Comparison of ENCODE assay signal across 23 cellular contexts in the genomic region with DNA sequence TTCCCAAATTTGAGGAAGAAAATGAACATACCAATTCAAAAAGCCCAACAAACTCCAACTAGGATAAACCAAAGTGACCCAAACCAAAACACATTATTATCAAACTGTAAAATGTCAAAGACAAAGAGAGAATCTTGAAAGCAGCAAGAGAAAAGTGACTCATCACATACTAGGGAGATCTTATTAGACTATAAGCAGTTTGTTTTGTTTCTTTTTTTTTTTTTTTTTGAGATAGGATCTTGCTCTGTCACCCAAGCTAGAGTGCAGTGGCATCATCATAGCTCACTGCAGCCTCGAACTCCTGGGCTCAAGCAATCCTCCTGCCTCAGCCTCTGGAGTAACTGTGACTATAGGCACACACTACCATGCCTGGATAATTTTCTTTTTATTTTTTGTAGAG. TPM values are rescaled to one million over a fixed set of nuclear protein-coding genes. Genes with fewer than 3 reads are reported as not detected.
DNase-seq lines count a peak whose midpoint lies in the region; ATAC-seq, FAIRE-seq and TF ChIP-seq lines count a peak whose summit lies in the region.
"Had no signal": no experiment of that assay in that cellular context is flagged by ENCODE, and none has a peak within 500 bp of the region (broad histone marks: within the 10 kb centered on the region; RNA-seq: fewer than 3 reads in every experiment).

No MANE protein-coding gene starts in this region.

- H3K79me2 ChIP-seq in K562 (ENCODE audit: control insufficient read depth, insufficient read depth, low read length), result no peaks in the 10 kb centered on the region

- in situ Hi-C loops in K562 (cut with MboI), result no loop called here

- no peak for TF ChIP-seq POLR2A in K562 (conservative IDR thresholded peaks at IDR 0.05)

- no peaks in the 10 kb centered on the region for H3K4me1 ChIP-seq in HEK293 (ENCODE audit: control insufficient read depth, insufficient read depth, low read length)
- H3K4me1 ChIP-seq in K562 (replicated peaks in 1 of 2; ENCODE audit: control insufficient read depth in 2 of 2, insufficient read depth in 2 of 2, low read length in 2 of 2), result no peaks in the 10 kb centered on the region
- H3K4me1 ChIP-seq: BE2C, BLaER1 had no signal

- no TSS peak for BruUV-seq in K562 (replicated peaks; lab: Mats Ljungman, UMichigan)
- BruUV-seq in Calu3 (replicated peaks; lab: Mats Ljungman, UMichigan), result no TSS peak

- H3K27me3 ChIP-seq in K562 (ENCODE audit: control insufficient read depth in 2 of 2, insufficient read depth in 2 of 2, low read length in 2 of 2), result 0 out of 5 replicates have a peak, but pooled peaks cover 0 to 2% of the 10 kb centered on the region in 2 experiments
- H3K27me3 ChIP-seq: BE2C, BLaER1 had no signal

- H3K27ac Mint-ChIP-seq in Calu3 (ENCODE audit: unreplicated experiment), result no peak overlapping the region
- H3K27ac Mint-ChIP-seq: CD4-positive, alpha-beta memory T cell; CD8-positive, alpha-beta memory T cell had no signal

- H3K27ac ChIP-seq in HEK293 (ENCODE audit: extremely low read depth, low read depth, low read length) (no peak overlapping the region), K562 (ENCODE audit: extremely low read depth, low read depth, low read length) (no peak overlapping the region)
- H3K27ac ChIP-seq: BLaER1 had no signal

- H2AFZ ChIP-seq in K562 (ENCODE audit: low read depth, low read length), result no peak overlapping the region

- no peaks in the 10 kb centered on the region for H3K9me1 ChIP-seq in K562 (ENCODE audit: control insufficient read depth, insufficient read depth, low read length)

- DNase-seq in OCI-M1 (lab: John Stamatoyannopoulos, UW) (peak; percentile 15), K562 (ENCODE audit: extremely low read depth in 1 of 4, low spot score in 3 of 4) (no peak), KG1 (lab: John Stamatoyannopoulos, UW) (no peak), Calu3 (no peak)
- DNase-seq: 8988T; ACHN; BE2C; C1 segment of cervical spinal cord; CD4-positive, alpha-beta memory T cell; CD4-positive, CD25-positive, alpha-beta regulatory T cell; CD8-positive, alpha-beta memory T cell; COR-L47; DMS79 treated with DMSO at 0.1 percent for 48 hours; GF-D8 had no signal

- no peak overlapping the region for H3K4me2 ChIP-seq in K562 (ENCODE audit: insufficient read depth, low read length)
- H3K4me2 ChIP-seq: BLaER1 had no signal

- no peak overlapping the region for H3K4me3 ChIP-seq in HEK293 (ENCODE audit: low read depth, low read length)
- no peak overlapping the region for H3K4me3 ChIP-seq in K562
- H3K4me3 ChIP-seq: BLaER1 had no signal

- intact Hi-C loops in K562 (cut with micrococcal nuclease) (no loop called here), Calu3 (cut with micrococcal nuclease; ENCODE audit: unreplicated experiment) (no loop called here)

- no peak for FAIRE-seq in K562 (lab: Jason Lieb, UNC)
- FAIRE-seq: A204.1, D721Med, G401.6, GM12892, GM18507 had no signal

- CTCF ChIA-PET in HEK293 (lab: Yijun Ruan, JAX), result no interaction called here
- CTCF ChIA-PET in K562 (lab: Yijun Ruan, JAX; ENCODE audit: low intra/inter-chr PET ratio), result no interaction called here
- CTCF ChIA-PET in Calu3 (lab: Charles Lee), result no interaction called here

- WGBS in K562 (ENCODE audit: insufficient coverage, low coverage, missing lambda C conversion rate), result 0% methylated on average over 1 of the region's 1 CpG

- POLR2A ChIA-PET in HEK293 (lab: Yijun Ruan, JAX) (no interaction called here), K562 (lab: Yijun Ruan, JAX) (no interaction called here)

- TF ChIP-seq RAD21 in K562 (CRISPR knock-in tag; conservative IDR thresholded peaks at IDR 0.05 in 1 of 2, IDR thresholded peaks at IDR 0.05 in 1 of 2), result no peak

- TF ChIP-seq EP300 in K562 (IDR thresholded peaks at IDR 0.05; ENCODE audit: low read length), result no peak

- TF ChIP-seq CTCF in HEK293 (tag by site-specific recombination; IDR thresholded peaks at IDR 0.05) (no peak), K562 (IDR thresholded peaks at IDR 0.05 in 2 of 3, conservative IDR thresholded peaks at IDR 0.05 in 1 of 3; ENCODE audit: insufficient read depth in 2 of 3, low read depth in 1 of 3, low read length in 3 of 3) (no peak), Calu3 (IDR thresholded peaks at IDR 0.05; ENCODE audit: unreplicated experiment) (no peak)

- no peaks in the 10 kb centered on the region for H3K4me1 Mint-ChIP-seq in Calu3 (ENCODE audit: low read depth, unreplicated experiment)
- H3K4me1 Mint-ChIP-seq: CD14-positive monocyte; CD4-positive, alpha-beta memory T cell; CD4-positive, CD25-positive, alpha-beta regulatory T cell; CD8-positive, alpha-beta memory T cell had no signal

- H3K36me3 Mint-ChIP-seq in Calu3 (ENCODE audit: insufficient read depth, unreplicated experiment), result no peaks in the 10 kb centered on the region
- H3K36me3 Mint-ChIP-seq: CD14-positive monocyte; CD4-positive, CD25-positive, alpha-beta regulatory T cell had no signal

- no peaks in the 10 kb centered on the region for H3K36me3 ChIP-seq in HEK293 (ENCODE audit: control insufficient read depth in 2 of 2, insufficient read depth in 1 of 2, low read length in 2 of 2)
- no peaks in the 10 kb centered on the region for H3K36me3 ChIP-seq in K562 (ENCODE audit: control insufficient read depth, insufficient read depth, low read length)
- H3K36me3 ChIP-seq: BE2C, BLaER1 had no signal

- no peak overlapping the region for H3K9ac ChIP-seq in K562 (ENCODE audit: insufficient read depth in 1 of 2, low read depth in 2 of 2, low read length in 2 of 2)
- H3K9ac ChIP-seq: BLaER1 had no signal

- no peaks in the 10 kb centered on the region for H4K20me1 ChIP-seq in K562 (replicated peaks; ENCODE audit: control insufficient read depth, insufficient read depth, low read length)
- H4K20me1 ChIP-seq: BLaER1 had no signal

- H3K9me3 ChIP-seq in HEK293 (ENCODE audit: control insufficient read depth, insufficient read depth, low read depth, low read length) (no peaks in the 10 kb centered on the region), K562 (replicated peaks; ENCODE audit: control insufficient read depth, insufficient read depth, low read depth, low read length) (peaks cover 4% of the 10 kb centered on the region; the same call in 1 of the 2 replicates)
- H3K9me3 ChIP-seq: BE2C had no signal

- H3K4me3 Mint-ChIP-seq in Calu3 (ENCODE audit: low read depth, unreplicated experiment), result no peak overlapping the region
- H3K4me3 Mint-ChIP-seq: CD14-positive monocyte; CD4-positive, alpha-beta memory T cell; CD4-positive, CD25-positive, alpha-beta regulatory T cell; CD8-positive, alpha-beta memory T cell had no signal

- no peaks in the 10 kb centered on the region for H3K27me3 Mint-ChIP-seq in Calu3 (ENCODE audit: unreplicated experiment)
- H3K27me3 Mint-ChIP-seq: CD4-positive, alpha-beta memory T cell had no signal

- peaks cover 5% of the 10 kb centered on the region for H3K9me3 Mint-ChIP-seq in Calu3 (ENCODE audit: low read depth, unreplicated experiment)

- ATAC-seq in K562, result no peak
- no peak for ATAC-seq in HG02884 (IDR thresholded peaks at IDR 0.05; ENCODE audit: unreplicated experiment)

RNA-seq across cellular contexts. Expression of a gene that starts 12.6 kb away (rescaled TPM):
- total RNA-seq in K562 (2011; cell fraction: chromatin; rRNA removed; ENCODE audit: low replicate concordance), result not detected in 2 replicates
- total RNA-seq in K562 (2011; cell fraction: nucleolus; rRNA removed), result not detected in 2 replicates
- not detected in 2 replicates for total RNA-seq in K562 (2011; cell fraction: nucleoplasm; rRNA removed)
- total RNA-seq in K562 (2014; rRNA removed), result 0.14 TPM in 1 of 2 replicates, not detected in the other
- total RNA-seq in K562 (2014; rRNA removed; fragmentation: Illumina TruSeq; extraction: Trizol), result not detected in 2 replicates
- not detected in 2 replicates for total RNA-seq in K562 (2015; rRNA removed; fragmentation: Illumina TruSeq; extraction: Trizol)
- not detected in 2 replicates for total RNA-seq in K562 (2021)
- 0.17 TPM in 1 of 2 replicates, not detected in the other for polyA plus RNA-seq in K562 (2011; rRNA removed)
- polyA plus RNA-seq in K562 (2011; cell fraction: cytosol; rRNA removed), result 0.13 and 0.27 TPM in 2 replicates
- polyA plus RNA-seq in K562 (2011; cell fraction: nucleus; rRNA removed), result 0.45 and 0.48 TPM in 2 replicates
- polyA plus RNA-seq in K562 (2012), result 0.05 and 0.22 TPM in 2 replicates
- 0.45 TPM in 1 of 2 replicates, not detected in the other for polyA plus RNA-seq in K562 (2014; fragmentation: Illumina TruSeq; extraction: Trizol)
- under 1 TPM in 1 of 2 experiments, not detected in 1; 0.23 TPM for polyA plus RNA-seq in K562 (2014; fragmentation: Nextera tagmentation; extraction: Ambion mirVana)
- not detected in 2 replicates for polyA plus RNA-seq in K562 (2014; rRNA removed)
- polyA minus RNA-seq in K562 (2011; rRNA and poly(A)+ RNA removed), result not detected in 2 replicates
- polyA minus RNA-seq in K562 (2011; cell fraction: cytosol; rRNA and poly(A)+ RNA removed), result not detected in 2 replicates
- polyA minus RNA-seq in K562 (2011; cell fraction: nucleus; rRNA and poly(A)+ RNA removed), result not detected in 2 replicates
- 1.7 and 1.9 TPM in 2 replicates for total RNA-seq in Calu3 (2022)
- total RNA-seq: CD4-positive, CD25-positive, alpha-beta regulatory T cell; CD8-positive, alpha-beta memory T cell had no signal
- polyA plus RNA-seq: CD4-positive, alpha-beta memory T cell; CD4-positive, CD25-positive, alpha-beta regulatory T cell; CD8-positive, alpha-beta memory T cell had no signal

RNA-seq across cellular contexts. Expression of a gene that starts 30.5 kb away (rescaled TPM):
- not detected in 2 replicates for total RNA-seq in K562 (2011; cell fraction: chromatin; rRNA removed; ENCODE audit: low replicate concordance)
- not detected in 2 replicates for total RNA-seq in K562 (2011; cell fraction: nucleolus; rRNA removed)
- not detected in 2 replicates for total RNA-seq in K562 (2011; cell fraction: nucleoplasm; rRNA removed)
- total RNA-seq in K562 (2014; rRNA removed) (not detected in 2 replicates), K562 (2014; rRNA removed; fragmentation: Illumina TruSeq; extraction: Trizol) (not detected in 2 replicates), K562 (2015; rRNA removed; fragmentation: Illumina TruSeq; extraction: Trizol) (not detected in 2 replicates), K562 (2021) (not detected in 2 replicates), Calu3 (2022) (not detected in 2 replicates)
- polyA plus RNA-seq in K562 (2011; rRNA removed) (not detected in 2 replicates), K562 (2014; fragmentation: Illumina TruSeq; extraction: Trizol) (not detected in 2 replicates), K562 (2014; fragmentation: Nextera tagmentation; extraction: Ambion mirVana) (not detected), K562 (2014; rRNA removed) (not detected in 2 replicates)
- polyA plus RNA-seq in K562 (2011; cell fraction: cytosol; rRNA removed), result not detected in 2 replicates
- not detected in 2 replicates for polyA plus RNA-seq in K562 (2011; cell fraction: nucleus; rRNA removed)
- polyA plus RNA-seq in K562 (2012), result not detected in 2 replicates
- polyA minus RNA-seq in K562 (2011; rRNA and poly(A)+ RNA removed), result not detected in 2 replicates
- not detected in 2 replicates for polyA minus RNA-seq in K562 (2011; cell fraction: cytosol; rRNA and poly(A)+ RNA removed)
- not detected in 2 replicates for polyA minus RNA-seq in K562 (2011; cell fraction: nucleus; rRNA and poly(A)+ RNA removed)
- total RNA-seq: CD4-positive, alpha-beta memory T cell; CD4-positive, CD25-positive, alpha-beta regulatory T cell; CD8-positive, alpha-beta memory T cell had no signal
- polyA plus RNA-seq: CD14-positive monocyte; CD4-positive, alpha-beta memory T cell; CD4-positive, CD25-positive, alpha-beta regulatory T cell; CD8-positive, alpha-beta memory T cell had no signal

RNA-seq across cellular contexts. Expression of a gene that starts 55.2 kb away (rescaled TPM):
- total RNA-seq in K562 (2011; cell fraction: chromatin; rRNA removed; ENCODE audit: low replicate concordance), result 144 and 172 TPM in 2 replicates
- total RNA-seq in K562 (2011; cell fraction: nucleolus; rRNA removed), result 34.5 and 40.9 TPM in 2 replicates
- 54.2 and 74.1 TPM in 2 replicates for total RNA-seq in K562 (2011; cell fraction: nucleoplasm; rRNA removed)
- 16.9 and 17.1 TPM in 2 replicates for total RNA-seq in K562 (2014; rRNA removed)
- 19.0 and 21.2 TPM in 2 replicates for total RNA-seq in K562 (2014; rRNA removed; fragmentation: Illumina TruSeq; extraction: Trizol)
- 17.8 and 20.7 TPM in 2 replicates for total RNA-seq in K562 (2015; rRNA removed; fragmentation: Illumina TruSeq; extraction: Trizol)
- total RNA-seq in K562 (2021), result 46.2 and 47.5 TPM in 2 replicates
- polyA plus RNA-seq in K562 (2011; rRNA removed), result 17.2 and 17.7 TPM in 2 replicates
- 9.4 and 16.2 TPM in 2 replicates for polyA plus RNA-seq in K562 (2011; cell fraction: cytosol; rRNA removed)
- 37.1 and 55.1 TPM in 2 replicates for polyA plus RNA-seq in K562 (2011; cell fraction: nucleus; rRNA removed)
- polyA plus RNA-seq in K562 (2012), result 12.9 and 15.0 TPM in 2 replicates
- polyA plus RNA-seq in K562 (2014; fragmentation: Illumina TruSeq; extraction: Trizol), result 29.5 and 31.9 TPM in 2 replicates
- polyA plus RNA-seq in K562 (2014; fragmentation: Nextera tagmentation; extraction: Ambion mirVana), result 1 to 10 TPM; 4.1 to 9.9 TPM
- polyA plus RNA-seq in K562 (2014; rRNA removed), result 15.2 and 15.3 TPM in 2 replicates
- 71.7 and 90.0 TPM in 2 replicates for polyA minus RNA-seq in K562 (2011; rRNA and poly(A)+ RNA removed)
- polyA minus RNA-seq in K562 (2011; cell fraction: cytosol; rRNA and poly(A)+ RNA removed), result 28.2 and 30.6 TPM in 2 replicates
- polyA minus RNA-seq in K562 (2011; cell fraction: nucleus; rRNA and poly(A)+ RNA removed), result 35.0 and 70.0 TPM in 2 replicates
- total RNA-seq in Calu3 (2022), result 37.7 and 40.2 TPM in 2 replicates
